ENCODE assay signal across 9 cellular contexts in the genomic region with DNA sequence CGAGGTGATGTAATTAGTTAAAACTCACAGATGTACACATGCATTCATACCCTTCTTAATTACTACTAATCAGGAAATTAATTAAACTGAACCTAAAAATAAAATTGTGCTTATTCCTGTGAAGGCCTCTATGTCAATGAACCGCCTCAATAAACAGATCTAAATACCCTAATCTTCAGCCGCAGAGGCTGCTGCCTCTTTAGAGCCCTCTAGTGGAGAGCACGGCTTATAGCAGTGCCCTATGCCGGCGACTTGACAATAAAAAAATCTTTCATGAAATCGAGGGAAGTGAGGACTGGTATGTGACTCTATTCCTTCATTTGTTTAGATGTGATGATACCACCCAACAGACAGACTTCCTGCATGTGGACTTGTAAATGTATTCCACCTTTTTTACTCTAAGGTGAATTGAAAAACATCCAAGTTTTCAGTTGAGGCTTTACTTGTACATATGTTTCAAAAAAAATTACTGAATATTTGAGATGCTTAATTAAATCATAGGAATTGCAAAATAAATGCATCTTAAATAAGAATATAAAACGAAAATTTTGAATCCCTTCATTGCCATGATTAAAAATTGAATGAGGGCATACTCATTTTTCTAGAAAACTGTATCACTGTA. TPM values are rescaled to one million over a fixed set of nuclear protein-coding genes. Genes with fewer than 3 reads are reported as not detected.
DNase-seq lines count a peak whose midpoint lies in the region; ATAC-seq and TF ChIP-seq lines count a peak whose summit lies in the region.
"Had no signal": no experiment of that assay in that cellular context is flagged by ENCODE, and none has a peak within 500 bp of the region (broad histone marks: within the 10 kb centered on the region; RNA-seq: fewer than 3 reads in every experiment).

No MANE protein-coding gene starts in this region.

- H3K27me3 ChIP-seq in right atrium auricular region: no peaks in the 10 kb centered on the region

- no peaks in the 10 kb centered on the region for H3K9me3 ChIP-seq in right atrium auricular region

- no peak overlapping the region for H3K27ac ChIP-seq in right atrium auricular region

- H3K4me1 Mint-ChIP-seq in activated naive CD8-positive, alpha-beta T cell treated with anti-CD3 and anti-CD28 coated beads, Interleukin-2, amount 10 ng/mL, durations not matched to agents 7 days and 5 days: no peaks in the 10 kb centered on the region
- H3K4me1 Mint-ChIP-seq: activated naive CD4-positive, alpha-beta T cell treated with anti-CD3 and anti-CD28 coated beads, Interleukin-2, amount 50 U/mL, for 24 hours had no signal

- H3K36me3 Mint-ChIP-seq in activated naive CD8-positive, alpha-beta T cell treated with anti-CD3 and anti-CD28 coated beads, Interleukin-2, amount 10 ng/mL, durations not matched to agents 7 days and 5 days: no peaks in the 10 kb centered on the region
- H3K36me3 Mint-ChIP-seq: activated naive CD4-positive, alpha-beta T cell treated with anti-CD3 and anti-CD28 coated beads, Interleukin-2, amount 50 U/mL, for 24 hours had no signal

- H3K9me3 Mint-ChIP-seq in activated naive CD8-positive, alpha-beta T cell treated with anti-CD3 and anti-CD28 coated beads, Interleukin-2, amount 10 ng/mL, durations not matched to agents 7 days and 5 days: no peaks in the 10 kb centered on the region
- H3K9me3 Mint-ChIP-seq: activated naive CD4-positive, alpha-beta T cell treated with anti-CD3 and anti-CD28 coated beads, Interleukin-2, amount 50 U/mL, for 24 hours had no signal

- no peaks in the 10 kb centered on the region for H3K4me1 ChIP-seq in right atrium auricular region

- no peaks in the 10 kb centered on the region for H3K27me3 Mint-ChIP-seq in activated naive CD8-positive, alpha-beta T cell treated with anti-CD3 and anti-CD28 coated beads, Interleukin-2, amount 10 ng/mL, durations not matched to agents 7 days and 5 days

- H3K4me3 ChIP-seq in right atrium auricular region: no peak overlapping the region

- POLR2A ChIA-PET in activated naive CD8-positive, alpha-beta T cell treated with anti-CD3 and anti-CD28 coated beads, Interleukin-2, amount 10 ng/mL, durations not matched to agents 7 days and 5 days (lab: Charles Lee): no interaction called here

- ATAC-seq in GM19397 (IDR thresholded peaks at IDR 0.05; ENCODE audit: unreplicated experiment) (peak; percentile 95), HG03196 (IDR thresholded peaks at IDR 0.05; ENCODE audit: unreplicated experiment) (peak; percentile 93)
- ATAC-seq in activated naive CD8-positive, alpha-beta T cell treated with anti-CD3 and anti-CD28 coated beads, Interleukin-2, amount 10 ng/mL, durations not matched to agents 7 days and 5 days (ENCODE audit: low read depth): peak; percentile 45

- no peak overlapping the region for H3K4me3 Mint-ChIP-seq in activated naive CD8-positive, alpha-beta T cell treated with anti-CD3 and anti-CD28 coated beads, Interleukin-2, amount 10 ng/mL, durations not matched to agents 7 days and 5 days
- H3K4me3 Mint-ChIP-seq: activated naive CD4-positive, alpha-beta T cell treated with anti-CD3 and anti-CD28 coated beads, Interleukin-2, amount 50 U/mL, for 24 hours had no signal

- no peak overlapping the region for H3K27ac Mint-ChIP-seq in activated naive CD8-positive, alpha-beta T cell treated with anti-CD3 and anti-CD28 coated beads, Interleukin-2, amount 10 ng/mL, durations not matched to agents 7 days and 5 days
- H3K27ac Mint-ChIP-seq: activated naive CD4-positive, alpha-beta T cell treated with anti-CD3 and anti-CD28 coated beads, Interleukin-2, amount 50 U/mL, for 24 hours had no signal

- DNase-seq in EH (ENCODE audit: low read depth): peak; percentile 66
- peak; percentile 46 for DNase-seq in NCI-H82 treated with DMSO at 0.1 percent for 48 hours (lab: John Stamatoyannopoulos, UW; ENCODE audit: unreplicated experiment)
- DNase-seq in activated naive CD8-positive, alpha-beta T cell treated with anti-CD3 and anti-CD28 coated beads, Interleukin-2, amount 10 ng/mL, durations not matched to agents 7 days and 5 days: no peak
- DNase-seq in right atrium auricular region (ENCODE audit: low spot score): no peak
- peak; percentile 59 for DNase-seq in smooth muscle cell of the brain vasculature (ENCODE audit: low read depth, low spot score)
- DNase-seq in NCI-H526 treated with DMSO at 0.1 percent for 48 hours (lab: John Stamatoyannopoulos, UW): no peak

- TF ChIP-seq CTCF in right atrium auricular region (IDR thresholded peaks at IDR 0.05): peak; percentile 75 to 90

- H3K36me3 ChIP-seq in right atrium auricular region: no peaks in the 10 kb centered on the region

RNA-seq across cellular contexts. Expression of gene EPHA3, which starts 8.3 kb away (rescaled TPM):
- total RNA-seq in activated naive CD8-positive, alpha-beta T cell treated with anti-CD3 and anti-CD28 coated beads, Interleukin-2, amount 10 ng/mL, durations not matched to agents 7 days and 5 days: not detected
- total RNA-seq in right atrium auricular region: 1 to 10 TPM; 5.3 to 5.4 TPM

Comparison
In these comparisons a context has a peak if more than half of its experiments do, and no peak if none do; other contexts are left out.
1. DNase-seq: peak in EH (single experiment), NCI-H82 treated with DMSO at 0.1 percent for 48 hours (single experiment) and smooth muscle cell of the brain vasculature (single experiment); none in activated naive CD8-positive, alpha-beta T cell treated with anti-CD3 and anti-CD28 coated beads, Interleukin-2, amount 10 ng/mL, durations not matched to agents 7 days and 5 days (single experiment), right atrium auricular region (single experiment) and NCI-H526 treated with DMSO at 0.1 percent for 48 hours (single experiment).
2. ATAC-seq: peak in every context shown above with its lines; median percentile 95 in GM19397; 93 in HG03196; 45 in activated naive CD8-positive, alpha-beta T cell treated with anti-CD3 and anti-CD28 coated beads, Interleukin-2, amount 10 ng/mL, durations not matched to agents 7 days and 5 days.
3. RNA of gene EPHA3, which starts 8.3 kb away (total RNA-seq): 5.3 to 5.4 TPM in right atrium auricular region; not detected in activated naive CD8-positive, alpha-beta T cell treated with anti-CD3 and anti-CD28 coated beads, Interleukin-2, amount 10 ng/mL, durations not matched to agents 7 days and 5 days; every median in the first group is over 4 times any median in the second.